ENCODE assay signal across 9 cellular contexts in genomic region chr3:48555231-48555948, GRCh38. TPM values are rescaled to one million over a fixed set of nuclear protein-coding genes. Genes with fewer than 3 reads are reported as not detected.
DNase-seq lines count a peak whose midpoint lies in the region; ATAC-seq lines count a peak whose summit lies in the region.
"Had no signal": no experiment of that assay in that cellular context is flagged by ENCODE, and none has a peak within 500 bp of the region (broad histone marks: within the 10 kb centered on the region; RNA-seq: fewer than 3 reads in every experiment).

No MANE protein-coding gene starts in this region.

- H3K27ac Mint-ChIP-seq in activated CD8-positive, alpha-beta memory T cell treated with anti-CD3 and anti-CD28 coated beads, Interleukin-2, amount 10 ng/mL, durations not matched to agents 7 days and 5 days: peak overlapping the region; percentile 23
- no peak overlapping the region for H3K27ac Mint-ChIP-seq in effector memory CD8-positive, alpha-beta T cell

- H3K36me3 Mint-ChIP-seq in activated CD8-positive, alpha-beta memory T cell treated with anti-CD3 and anti-CD28 coated beads, Interleukin-2, amount 10 ng/mL, durations not matched to agents 7 days and 5 days: peaks cover 12% of the 10 kb centered on the region
- H3K36me3 Mint-ChIP-seq in effector memory CD8-positive, alpha-beta T cell (ENCODE audit: insufficient read depth): peaks cover 4% of the 10 kb centered on the region

- no peaks in the 10 kb centered on the region for H3K9me3 Mint-ChIP-seq in activated CD8-positive, alpha-beta memory T cell treated with anti-CD3 and anti-CD28 coated beads, Interleukin-2, amount 10 ng/mL, durations not matched to agents 7 days and 5 days (ENCODE audit: low read depth)
- no peaks in the 10 kb centered on the region for H3K9me3 Mint-ChIP-seq in effector memory CD8-positive, alpha-beta T cell

- peaks cover 41% of the 10 kb centered on the region for H3K4me1 Mint-ChIP-seq in activated CD8-positive, alpha-beta memory T cell treated with anti-CD3 and anti-CD28 coated beads, Interleukin-2, amount 10 ng/mL, durations not matched to agents 7 days and 5 days
- peaks cover 16 to 17% of the 10 kb centered on the region in 2 donors for H3K4me1 Mint-ChIP-seq in effector memory CD8-positive, alpha-beta T cell (ENCODE audit: low read depth in 2 of 2)

- CTCF ChIA-PET in activated CD8-positive, alpha-beta memory T cell treated with anti-CD3 and anti-CD28 coated beads, Interleukin-2, amount 10 ng/mL, durations not matched to agents 7 days and 5 days (lab: Charles Lee): interaction anchor here (1.0 to 7.0 kb wide), 8 partner anchors 11 to 123 kb away, joined by 3 to 64 read pairs (median 6); partner anchors contain the start of genes CCDC51 and TMA7

- no peak for ATAC-seq in activated CD8-positive, alpha-beta memory T cell treated with anti-CD3 and anti-CD28 coated beads, Interleukin-2, amount 10 ng/mL, durations not matched to agents 7 days and 5 days
- no peak for ATAC-seq in effector memory CD8-positive, alpha-beta T cell (replicated peaks)
- ATAC-seq in GM19452 (IDR thresholded peaks at IDR 0.05; ENCODE audit: unreplicated experiment): no peak

- DNase-seq in activated CD8-positive, alpha-beta memory T cell treated with anti-CD3 and anti-CD28 coated beads, Interleukin-2, amount 10 ng/mL, durations not matched to agents 7 days and 5 days: no peak
- no peak for DNase-seq in activated CD8-positive, alpha-beta memory T cell treated with anti-CD3 and anti-CD28 coated beads for 24 hours
- DNase-seq in OCI-M1 (lab: John Stamatoyannopoulos, UW) (peak; percentile 93), skeletal muscle cell (ENCODE audit: low read depth) (no peak), RPMI8226 (no peak), NCI-H1436 (lab: John Stamatoyannopoulos, UW) (no peak)
- no peak for DNase-seq in effector memory CD8-positive, alpha-beta T cell
- DNase-seq: NCI-H774 had no signal

- peak overlapping the region; percentile 84 for H3K4me3 Mint-ChIP-seq in activated CD8-positive, alpha-beta memory T cell treated with anti-CD3 and anti-CD28 coated beads, Interleukin-2, amount 10 ng/mL, durations not matched to agents 7 days and 5 days
- peak overlapping the region; percentile 70 to 82 for H3K4me3 Mint-ChIP-seq in effector memory CD8-positive, alpha-beta T cell

- H3K4me3 ChIP-seq in skeletal muscle cell (ENCODE audit: low read depth, low read length): peak overlapping the region; percentile 76

- no peaks in the 10 kb centered on the region for H3K27me3 Mint-ChIP-seq in activated CD8-positive, alpha-beta memory T cell treated with anti-CD3 and anti-CD28 coated beads, Interleukin-2, amount 10 ng/mL, durations not matched to agents 7 days and 5 days
- no peaks in the 10 kb centered on the region for H3K27me3 Mint-ChIP-seq in effector memory CD8-positive, alpha-beta T cell

RNA-seq across cellular contexts. Expression of gene PFKFB4, which starts 1.2 kb away (rescaled TPM):
- 10 to 100 TPM; 12.2 to 26.9 TPM for total RNA-seq in activated CD8-positive, alpha-beta memory T cell treated with anti-CD3 and anti-CD28 coated beads, Interleukin-2, amount 10 ng/mL, durations not matched to agents 7 days and 5 days

RNA-seq across cellular contexts. Expression of gene UCN2, which starts 8.2 kb away (rescaled TPM):
- total RNA-seq in activated CD8-positive, alpha-beta memory T cell treated with anti-CD3 and anti-CD28 coated beads, Interleukin-2, amount 10 ng/mL, durations not matched to agents 7 days and 5 days: not detected

RNA-seq across cellular contexts. Expression of gene COL7A1, which starts 39.7 kb away (rescaled TPM):
- 1 to 10 TPM; 1.1 TPM for total RNA-seq in activated CD8-positive, alpha-beta memory T cell treated with anti-CD3 and anti-CD28 coated beads, Interleukin-2, amount 10 ng/mL, durations not matched to agents 7 days and 5 days

RNA-seq across cellular contexts. Expression of gene SHISA5, which starts 51.4 kb away (rescaled TPM):
- total RNA-seq in activated CD8-positive, alpha-beta memory T cell treated with anti-CD3 and anti-CD28 coated beads, Interleukin-2, amount 10 ng/mL, durations not matched to agents 7 days and 5 days: 100 to 1,000 TPM; 198 to 313 TPM

RNA-seq across cellular contexts. Expression of gene UQCRC1, which starts 54.1 kb away (rescaled TPM):
- total RNA-seq in activated CD8-positive, alpha-beta memory T cell treated with anti-CD3 and anti-CD28 coated beads, Interleukin-2, amount 10 ng/mL, durations not matched to agents 7 days and 5 days: 100 to 1,000 TPM; 201 to 220 TPM
